Comparison of ENCODE assay signal across 1 cellular context in genomic region chr4:1614854-1615595, GRCh38.
TF ChIP-seq lines count a peak whose summit lies in the region.

No MANE protein-coding gene starts in this region.

TF ChIP-seq in HEK293, 187 proteins besides CTCF, POLR2A, EP300 and RAD21 (continued from another document):
- no peak for TF ChIP-seq ZNF148 (tag by site-specific recombination; IDR thresholded peaks at IDR 0.05; ENCODE audit: borderline replicate concordance)
- TF ChIP-seq SP7 (tag by site-specific recombination; IDR thresholded peaks at IDR 0.05), result no peak
- no peak for TF ChIP-seq ZNF48 (tag by site-specific recombination; IDR thresholded peaks at IDR 0.05)
- TF ChIP-seq KLF8 (tag by site-specific recombination; IDR thresholded peaks at IDR 0.05), result peak; percentile 33; the same call in 1 of the 2 replicates
- no peak for TF ChIP-seq ZEB2 (tag by site-specific recombination; IDR thresholded peaks at IDR 0.05)
